ENCODE assay signal across 9 cellular contexts in genomic region chr19:40803857-40804782, GRCh38. TPM values are rescaled to one million over a fixed set of nuclear protein-coding genes. Genes with fewer than 3 reads are reported as not detected.
DNase-seq lines count a peak whose midpoint lies in the region; ATAC-seq, FAIRE-seq and TF ChIP-seq lines count a peak whose summit lies in the region.
"Had no signal": no experiment of that assay in that cellular context is flagged by ENCODE, and none has a peak within 500 bp of the region (broad histone marks: within the 10 kb centered on the region; RNA-seq: fewer than 3 reads in every experiment).

No MANE protein-coding gene starts in this region.

- H3K36me3 Mint-ChIP-seq in T-cell (peaks cover 28% of the 10 kb centered on the region), nephron (ENCODE audit: low read depth) (peaks cover 31% of the 10 kb centered on the region)

- peak; percentile 59 to 69 (median 68) for ATAC-seq in T-cell (replicated peaks in 1 of 4)
- no peak for ATAC-seq in GM21528 (IDR thresholded peaks at IDR 0.05; ENCODE audit: low FRiP score, unreplicated experiment)
- ATAC-seq in foreskin keratinocyte = no peak

- peaks cover 86 to 93% (median 92%) of the 10 kb centered on the region in 3 donors for H3K4me1 Mint-ChIP-seq in T-cell
- H3K4me1 Mint-ChIP-seq in nephron = peaks cover 54% of the 10 kb centered on the region

- H3K27me3 ChIP-seq in foreskin keratinocyte = no peaks in the 10 kb centered on the region

- POLR2A ChIA-PET in T-cell (lab: Charles Lee) = interaction anchor here in 1 of 2 donors (0.5 to 0.6 kb wide), 2 partner anchors 538 to 1611 kb away, joined by 3 to 4 read pairs; no protein-coding TSS in a partner anchor

- CTCF ChIA-PET in T-cell (lab: Charles Lee) = interaction anchor here (0.6 to 1.1 kb wide), 2 partner anchors 13 to 54 kb away, joined by 3 read pairs; partner anchors contain the start of gene ACTMAP (in 1 of the 2)

- FAIRE-seq in GM19239 (lab: Jason Lieb, UNC) = peak; percentile 93
- FAIRE-seq: islet of Langerhans had no signal

- H3K9me3 Mint-ChIP-seq in T-cell = no peaks in the 10 kb centered on the region
- H3K9me3 Mint-ChIP-seq in nephron = no peaks in the 10 kb centered on the region

- H3K27me3 Mint-ChIP-seq in T-cell (no peaks in the 10 kb centered on the region), nephron (ENCODE audit: low read depth) (no peaks in the 10 kb centered on the region)

- H3K4me3 Mint-ChIP-seq in T-cell (peak overlapping the region; percentile 81 to 93 (median 88)), nephron (peak overlapping the region; percentile 48 to 98 (median 80))

- H3K27ac ChIP-seq in coronary artery = peak overlapping the region; percentile 69 to 87
- H3K27ac ChIP-seq in foreskin keratinocyte = no peak overlapping the region

- peak; percentile 32 for DNase-seq in GM19239 (ENCODE audit: insufficient read length, low spot score)
- peak; percentile 53 to 86 (median 72) for DNase-seq in T-cell
- DNase-seq in coronary artery (ENCODE audit: low spot score) = no peak
- no peak for DNase-seq in DMS114 treated with DMSO at 0.1 percent for 48 hours (lab: John Stamatoyannopoulos, UW; ENCODE audit: unreplicated experiment)
- no peak for DNase-seq in foreskin keratinocyte
- no peak for DNase-seq in NCI-H2081 (lab: John Stamatoyannopoulos, UW)

- peak overlapping the region; percentile 96 to 99 for H3K27ac Mint-ChIP-seq in T-cell
- peak overlapping the region; percentile 69 to 79 (median 73) for H3K27ac Mint-ChIP-seq in nephron

- peaks cover 16% of the 10 kb centered on the region for H3K4me1 ChIP-seq in foreskin keratinocyte

- peak overlapping the region; percentile 67 for H3K4me3 ChIP-seq in coronary artery

- TF ChIP-seq CTCF in coronary artery (IDR thresholded peaks at IDR 0.05) (no peak), nephron (IDR thresholded peaks at IDR 0.05; ENCODE audit: unreplicated experiment in 3 of 3) (no peak), foreskin keratinocyte (conservative IDR thresholded peaks at IDR 0.05) (no peak)

RNA-seq across cellular contexts. Expression of gene EGLN2, which starts 5.1 kb away (rescaled TPM):
- 100 to 1,000 TPM; 150 to 234 (median 224) TPM for total RNA-seq in T-cell
- 81.3 and 84.6 TPM in 2 replicates for total RNA-seq in foreskin keratinocyte
- polyA plus RNA-seq in foreskin keratinocyte = 73.2 and 74.2 TPM in 2 replicates

RNA-seq across cellular contexts. Expression of gene RAB4B, which starts 26.1 kb away (rescaled TPM):
- 10 to 100 TPM; 42.4 to 77.9 (median 63.2) TPM for total RNA-seq in T-cell
- 13.0 and 17.0 TPM in 2 replicates for total RNA-seq in foreskin keratinocyte
- polyA plus RNA-seq in foreskin keratinocyte = 25.7 and 33.1 TPM in 2 replicates

RNA-seq across cellular contexts. Expression of gene MIA, which starts 28.8 kb away (rescaled TPM):
- total RNA-seq in T-cell = 1 to 10 TPM in 4 of 5 donors, not detected in 1; 1.5 to 5.2 (median 4.1) TPM
- 5.6 and 15.4 TPM in 2 replicates for total RNA-seq in foreskin keratinocyte
- 10.0 and 23.9 TPM in 2 replicates for polyA plus RNA-seq in foreskin keratinocyte

RNA-seq across cellular contexts. Expression of gene CYP2A6, which starts 46.1 kb away (rescaled TPM):
- total RNA-seq in T-cell (1 to 10 TPM in 1 of 5 donors, under 1 TPM in 2, not detected in 2; 0.59 to 1.1 (median 0.66) TPM), foreskin keratinocyte (not detected in 2 replicates)
- not detected in 2 replicates for polyA plus RNA-seq in foreskin keratinocyte

RNA-seq across cellular contexts. Expression of gene SNRPA, which starts 53.1 kb away (rescaled TPM):
- total RNA-seq in T-cell = 100 to 1,000 TPM in 1 of 5 donors, 10 to 100 TPM in 4; 65.2 to 101 (median 79.1) TPM
- 104 and 129 TPM in 2 replicates for total RNA-seq in foreskin keratinocyte
- polyA plus RNA-seq in foreskin keratinocyte = 121 and 130 TPM in 2 replicates

Comparison
In these comparisons a context has a peak if more than half of its experiments do, and no peak if none do; other contexts are left out.
1. DNase-seq: peak in GM19239 (single experiment) and T-cell (34 of 34); none in coronary artery (single experiment), DMS114 treated with DMSO at 0.1 percent for 48 hours (single experiment), foreskin keratinocyte (0 of 2) and NCI-H2081 (0 of 2).
2. ATAC-seq: peak in T-cell (4 of 4); none in GM21528 (single experiment) and foreskin keratinocyte (single experiment).